Comparison of ENCODE assay signal across 33 cellular contexts in genomic region chr5:168695436-168695835, GRCh38.
A peak's percentile ranks its signal among the peaks of the same experiment; 100 is the strongest.
DNase-seq lines count a peak whose midpoint lies in the region; ATAC-seq and TF ChIP-seq lines count a peak whose summit lies in the region.
"Had no signal": no experiment of that assay in that cellular context is flagged by ENCODE, and none has a peak within 500 bp of the region (broad histone marks: within the 10 kb centered on the region; RNA-seq: fewer than 3 reads in every experiment).

No MANE protein-coding gene starts in this region.

- H3K27ac Mint-ChIP-seq in Caco-2 (ENCODE audit: unreplicated experiment) = peak overlapping the region; percentile 88
- no peak overlapping the region for H3K27ac Mint-ChIP-seq in activated CD8-positive, alpha-beta memory T cell treated with anti-CD3 and anti-CD28 coated beads, Interleukin-2, amount 10 ng/mL, durations not matched to agents 7 days and 5 days
- H3K27ac Mint-ChIP-seq: B cell; CD14-positive monocyte; CD4-positive, alpha-beta memory T cell; CD4-positive, alpha-beta T cell; CD4-positive, CD25-positive, alpha-beta regulatory T cell; CD8-positive, alpha-beta memory T cell; CD8-positive, alpha-beta T cell had no signal

- no peaks in the 10 kb centered on the region for H3K36me3 ChIP-seq in Caco-2 (ENCODE audit: control insufficient read depth, insufficient read depth, low read length)
- no peaks in the 10 kb centered on the region for H3K36me3 ChIP-seq in testis (ENCODE audit: low read depth, missing control alignments)
- no peaks in the 10 kb centered on the region for H3K36me3 ChIP-seq in SJCRH30
- H3K36me3 ChIP-seq: BLaER1; BLaER1 treated with 17β-estradiol and CSF1 and Interleukin-3, amounts not matched to agents 10 nM and 100 nM had no signal

- intact Hi-C loops in Caco-2 (cut with micrococcal nuclease; ENCODE audit: unreplicated experiment) = no loop called here
- intact Hi-C loops in testis (cut with DNase I; ENCODE audit: low total_unique reads) = no loop called here

- H3K4me1 Mint-ChIP-seq in Caco-2 (ENCODE audit: low read depth, unreplicated experiment) = peaks cover 75% of the 10 kb centered on the region
- no peaks in the 10 kb centered on the region for H3K4me1 Mint-ChIP-seq in activated CD8-positive, alpha-beta memory T cell treated with anti-CD3 and anti-CD28 coated beads, Interleukin-2, amount 10 ng/mL, durations not matched to agents 7 days and 5 days
- H3K4me1 Mint-ChIP-seq: B cell; CD14-positive monocyte; CD4-positive, alpha-beta memory T cell; CD4-positive, CD25-positive, alpha-beta regulatory T cell; CD8-positive, alpha-beta memory T cell had no signal

- H3K9me3 ChIP-seq in Caco-2 = no peaks in the 10 kb centered on the region
- H3K9me3 ChIP-seq in testis = no peaks in the 10 kb centered on the region
- H3K9me3 ChIP-seq in SJCRH30 (replicated peaks) = no peaks in the 10 kb centered on the region
- H3K9me3 ChIP-seq: A549; BE2C; BLaER1; BLaER1 treated with 17β-estradiol and CSF1 and Interleukin-3, amounts not matched to agents 10 nM and 100 nM had no signal

- CTCF ChIA-PET in Caco-2 (lab: Charles Lee) = no interaction called here
- CTCF ChIA-PET in activated CD8-positive, alpha-beta memory T cell treated with anti-CD3 and anti-CD28 coated beads, Interleukin-2, amount 10 ng/mL, durations not matched to agents 7 days and 5 days (lab: Charles Lee) = interaction anchor here (1.2 kb wide), 1 partner anchor 16 kb away, joined by 5 read pairs; no protein-coding TSS in a partner anchor

- no peak for TF ChIP-seq CTCF in Caco-2 (IDR thresholded peaks at IDR 0.05; ENCODE audit: insufficient read depth in 1 of 2, low read depth in 1 of 2, low read length in 1 of 2, severe bottlenecking in 1 of 2, unreplicated experiment in 1 of 2)
- no peak for TF ChIP-seq CTCF in testis (IDR thresholded peaks at IDR 0.05)

- DNase-seq in COLO829 (ENCODE audit: low spot score) (peak; percentile 79), Caco-2 (no peak), SK-MEL-5 (ENCODE audit: low read depth, low spot score) (peak; percentile 54), foreskin melanocyte (peak; percentile 38), testis (no peak), SW480 (ENCODE audit: low spot score) (no peak), SJCRH30 (no peak)
- DNase-seq in activated CD8-positive, alpha-beta memory T cell treated with anti-CD3 and anti-CD28 coated beads, Interleukin-2, amount 10 ng/mL, durations not matched to agents 7 days and 5 days = no peak
- DNase-seq: 8988T; ACHN; AML-193; BE2C; C1 segment of cervical spinal cord; Calu3; CD4-positive, alpha-beta memory T cell; CD4-positive, alpha-beta T cell; CD4-positive, CD25-positive, alpha-beta regulatory T cell; CD8-positive, alpha-beta memory T cell; CD8-positive, alpha-beta T cell; COR-L47; DMS 273 treated with DMSO at 0.1 percent for 48 hours; DMS153; DMS53; DMS79; DMS79 treated with DMSO at 0.1 percent for 48 hours; DND-41; EL had no signal

- no peak for TF ChIP-seq POLR2A in testis (IDR thresholded peaks at IDR 0.05)

- H3K4me1 ChIP-seq in Caco-2 = peaks cover 72% of the 10 kb centered on the region
- H3K4me1 ChIP-seq in testis = no peaks in the 10 kb centered on the region
- no peaks in the 10 kb centered on the region for H3K4me1 ChIP-seq in SJCRH30
- H3K4me1 ChIP-seq: A549; BE2C; BLaER1; BLaER1 treated with 17β-estradiol and CSF1 and Interleukin-3, amounts not matched to agents 10 nM and 100 nM had no signal

- no peaks in the 10 kb centered on the region for H3K9me3 Mint-ChIP-seq in Caco-2 (ENCODE audit: unreplicated experiment)
- no peaks in the 10 kb centered on the region for H3K9me3 Mint-ChIP-seq in activated CD8-positive, alpha-beta memory T cell treated with anti-CD3 and anti-CD28 coated beads, Interleukin-2, amount 10 ng/mL, durations not matched to agents 7 days and 5 days (ENCODE audit: low read depth)
- H3K9me3 Mint-ChIP-seq: CD14-positive monocyte; CD4-positive, alpha-beta memory T cell; CD4-positive, alpha-beta T cell; CD8-positive, alpha-beta T cell had no signal

- H3K27me3 ChIP-seq in Caco-2 (replicated peaks; ENCODE audit: control insufficient read depth, insufficient read depth, low read length) (no peaks in the 10 kb centered on the region), testis (no peaks in the 10 kb centered on the region), SJCRH30 (no peaks in the 10 kb centered on the region)
- H3K27me3 ChIP-seq: BE2C; BLaER1; BLaER1 treated with 17β-estradiol and CSF1 and Interleukin-3, amounts not matched to agents 10 nM and 100 nM had no signal

- H3K4me3 Mint-ChIP-seq in Caco-2 (ENCODE audit: unreplicated experiment) = peak overlapping the region; percentile 14
- no peak overlapping the region for H3K4me3 Mint-ChIP-seq in activated CD8-positive, alpha-beta memory T cell treated with anti-CD3 and anti-CD28 coated beads, Interleukin-2, amount 10 ng/mL, durations not matched to agents 7 days and 5 days
- H3K4me3 Mint-ChIP-seq: B cell; CD14-positive monocyte; CD4-positive, alpha-beta memory T cell; CD4-positive, alpha-beta T cell; CD4-positive, CD25-positive, alpha-beta regulatory T cell; CD8-positive, alpha-beta memory T cell; CD8-positive, alpha-beta T cell had no signal

- WGBS in testis, 2 donors = 80 to 94% methylated on average over 3 of the region's 3 CpGs

- in situ Hi-C loops in SK-MEL-5 (cut with HindIII; ENCODE audit: low pct_unique_long_range_greater_than_20kb, low sequenced_read_pairs) = no loop called here

- H3K4me3 ChIP-seq in Caco-2 (ENCODE audit: low read depth, low read length) (no peak overlapping the region), testis (no peak overlapping the region), SJCRH30 (no peak overlapping the region)
- H3K4me3 ChIP-seq: A549; BLaER1; BLaER1 treated with 17β-estradiol and CSF1 and Interleukin-3, amounts not matched to agents 10 nM and 100 nM had no signal

- POLR2A ChIA-PET in Caco-2 (lab: Charles Lee) = no interaction called here

- H3K36me3 Mint-ChIP-seq in Caco-2 (ENCODE audit: insufficient read depth, unreplicated experiment) = peaks cover 15% of the 10 kb centered on the region
- H3K36me3 Mint-ChIP-seq in activated CD8-positive, alpha-beta memory T cell treated with anti-CD3 and anti-CD28 coated beads, Interleukin-2, amount 10 ng/mL, durations not matched to agents 7 days and 5 days = no peaks in the 10 kb centered on the region
- H3K36me3 Mint-ChIP-seq: CD14-positive monocyte; CD4-positive, alpha-beta memory T cell; CD4-positive, CD25-positive, alpha-beta regulatory T cell; CD8-positive, alpha-beta memory T cell; CD8-positive, alpha-beta T cell had no signal

- no peak for ATAC-seq in activated CD8-positive, alpha-beta memory T cell treated with anti-CD3 and anti-CD28 coated beads, Interleukin-2, amount 10 ng/mL, durations not matched to agents 7 days and 5 days
- ATAC-seq: A549; CD8-positive, alpha-beta T cell had no signal

- H3K27me3 Mint-ChIP-seq in Caco-2 (ENCODE audit: insufficient read depth, unreplicated experiment) = no peaks in the 10 kb centered on the region
- H3K27me3 Mint-ChIP-seq in activated CD8-positive, alpha-beta memory T cell treated with anti-CD3 and anti-CD28 coated beads, Interleukin-2, amount 10 ng/mL, durations not matched to agents 7 days and 5 days = peaks cover 4% of the 10 kb centered on the region

- H3K27ac ChIP-seq in testis (no peak overlapping the region), SJCRH30 (no peak overlapping the region)
- H3K27ac ChIP-seq: 22Rv1; A549; BLaER1; BLaER1 treated with 17β-estradiol and CSF1 and Interleukin-3, amounts not matched to agents 10 nM and 100 nM had no signal

- no TSS peak for BruUV-seq in Caco-2 (replicated peaks; lab: Mats Ljungman, UMichigan)

Comparison
In these comparisons a context has a peak if more than half of its experiments do, and no peak if none do; other contexts are left out.
1. DNase-seq: peak in COLO829 (single experiment), SK-MEL-5 (single experiment) and foreskin melanocyte (single experiment); none in Caco-2 (0 of 2), testis (single experiment), SW480 (single experiment), SJCRH30 (0 of 2) and activated CD8-positive, alpha-beta memory T cell treated with anti-CD3 and anti-CD28 coated beads, Interleukin-2, amount 10 ng/mL, durations not matched to agents 7 days and 5 days (single experiment).